In genomic region chr1:107706181-107706580, GRCh38 we compare ENCODE assay signal across 20 cellular contexts.
"Had no signal": no experiment of that assay in that cellular context is flagged by ENCODE, and none has a peak within 500 bp of the region (broad histone marks: within the 10 kb centered on the region; RNA-seq: fewer than 3 reads in every experiment).

No MANE protein-coding gene starts in this region.

- H3K4me3 ChIP-seq: esophagus squamous epithelium, lung, pancreas, right lobe of liver, suprapubic skin, tibial artery, upper lobe of right lung, vagina had no signal

- DNase-seq: effector memory CD8-positive, alpha-beta T cell; esophagus squamous epithelium; foreskin keratinocyte; left colon; left ventricle myocardium superior; mesenchymal stem cell; midbrain; naive B cell; occipital lobe; pancreas; right lobe of liver; stimulated activated CD4-positive, alpha-beta T cell treated with anti-CD3 and anti-CD28 coated beads, Interleukin-4, amount 100 ng/mL, for 1 hour; stimulated activated CD8-positive, alpha-beta memory T cell treated with anti-CD3 and anti-CD28 coated beads, Interleukin-4, amount 100 ng/mL, for 48 hours; stimulated activated naive CD8-positive, alpha-beta T cell treated with anti-CD3 and anti-CD28 coated beads, Interleukin-15, Interleukin-2, amounts not matched to agents 100 U/mL and 50 U/mL, for 24 hours; tibial artery; upper lobe of right lung had no signal

- H3K27ac ChIP-seq: esophagus squamous epithelium, foreskin keratinocyte, pancreas, right lobe of liver, suprapubic skin, tibial artery, upper lobe of right lung, vagina had no signal

- H3K36me3 ChIP-seq: esophagus squamous epithelium, pancreas, right lobe of liver, suprapubic skin, tibial artery, upper lobe of right lung, vagina had no signal

- ATAC-seq: effector memory CD8-positive, alpha-beta T cell; foreskin keratinocyte; left colon; left ventricle myocardium superior; right lobe of liver; stimulated activated effector memory CD8-positive, alpha-beta T cell treated with anti-CD3 and anti-CD28 coated beads, Interleukin-12 subunit alpha, Interleukin-12 subunit beta, amount 100 ng/mL, for 72 hours; stimulated activated naive CD8-positive, alpha-beta T cell treated with anti-CD3 and anti-CD28 coated beads, Interleukin-15, Interleukin-2, amounts not matched to agents 100 U/mL and 50 U/mL, for 24 hours; upper lobe of right lung had no signal

- FAIRE-seq: pancreas had no signal

- H3K9me3 ChIP-seq: esophagus squamous epithelium, pancreas, right lobe of liver, suprapubic skin, tibial artery, upper lobe of right lung, vagina had no signal

- H3K4me1 ChIP-seq: esophagus squamous epithelium, foreskin keratinocyte, pancreas, right lobe of liver, suprapubic skin, tibial artery, upper lobe of right lung, vagina had no signal
